Comparison of ENCODE assay signal across 18 cellular contexts in the genomic region with DNA sequence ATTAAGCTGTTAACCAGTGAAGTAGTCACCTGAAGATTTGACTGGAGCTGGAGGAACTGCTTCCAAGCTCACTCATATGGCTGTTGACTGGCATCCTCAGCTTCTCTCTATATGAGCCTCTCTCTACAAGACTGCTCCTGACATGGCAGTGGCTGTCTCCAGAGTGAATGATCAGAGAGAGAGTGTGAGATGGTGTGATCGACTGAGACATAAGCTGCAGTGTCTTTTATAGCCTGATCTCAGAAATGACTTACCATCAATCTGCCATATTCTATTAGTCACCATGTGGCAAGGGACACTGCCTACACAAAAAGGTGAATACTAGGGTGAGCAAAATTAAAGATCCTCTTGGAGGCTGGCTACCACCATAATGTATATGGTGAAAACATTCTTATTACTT. TPM values are rescaled to one million over a fixed set of nuclear protein-coding genes. Genes with fewer than 3 reads are reported as not detected.
DNase-seq lines count a peak whose midpoint lies in the region; ATAC-seq lines count a peak whose summit lies in the region.
"Had no signal": no experiment of that assay in that cellular context is flagged by ENCODE, and none has a peak within 500 bp of the region (broad histone marks: within the 10 kb centered on the region; RNA-seq: fewer than 3 reads in every experiment).

No MANE protein-coding gene starts in this region.

- peak; percentile 51 for DNase-seq in activated CD4-positive, alpha-beta T cell treated with anti-CD3 and anti-CD28 coated beads, Interleukin-2, amount 10 ng/mL, durations not matched to agents 24 days and 14 days
- DNase-seq in activated CD4-positive, alpha-beta T cell treated with anti-CD3 and anti-CD28 coated beads for 1 hour: no peak
- DNase-seq in activated T-cell treated with anti-CD3 and anti-CD28 coated beads, Interleukin-2, amount 50 U/mL, for 72 hours: no peak
- no peak for DNase-seq in activated T-cell treated with anti-CD3 and anti-CD28 coated beads, Interleukin-2, amount 50 U/mL, for 1 hour
- no peak for DNase-seq in stimulated activated effector memory CD8-positive, alpha-beta T cell treated with anti-CD3 and anti-CD28 coated beads, Interleukin-12 subunit alpha, Interleukin-12 subunit beta, amount 100 ng/mL, for 72 hours (ENCODE audit: low spot score in 2 of 2)
- no peak for DNase-seq in activated effector memory CD4-positive, alpha-beta T cell treated with anti-CD3 and anti-CD28 coated beads, Interleukin-2, amount 50 U/mL, for 16 hours
- no peak for DNase-seq in immature natural killer cell
- DNase-seq: C1 segment of cervical spinal cord; Calu3; CD4-positive, alpha-beta memory T cell; COR-L47; DMS53; DMS79 treated with DMSO at 0.1 percent for 48 hours; GF-D8; H9 had no signal

- H3K36me3 Mint-ChIP-seq in activated CD4-positive, alpha-beta T cell treated with anti-CD3 and anti-CD28 coated beads, Interleukin-2, amount 10 ng/mL, durations not matched to agents 24 days and 14 days (ENCODE audit: low read depth): no peaks in the 10 kb centered on the region
- H3K36me3 Mint-ChIP-seq in activated T-cell treated with anti-CD3 and anti-CD28 coated beads, Interleukin-2, amount 50 U/mL, for 72 hours (ENCODE audit: insufficient read depth in 2 of 2): no peaks in the 10 kb centered on the region
- no peaks in the 10 kb centered on the region for H3K36me3 Mint-ChIP-seq in activated T-helper 17 cell treated with anti-CD3 and anti-CD28 coated beads, Interleukin-2, amount 50 U/mL, for 72 hours (ENCODE audit: low read depth)
- H3K36me3 Mint-ChIP-seq in stimulated activated effector memory CD8-positive, alpha-beta T cell treated with anti-CD3 and anti-CD28 coated beads, Interleukin-12 subunit alpha, Interleukin-12 subunit beta, amount 100 ng/mL, for 72 hours: no peaks in the 10 kb centered on the region
- H3K36me3 Mint-ChIP-seq in immature natural killer cell: no peaks in the 10 kb centered on the region
- H3K36me3 Mint-ChIP-seq: CD4-positive, alpha-beta memory T cell had no signal

- no peak overlapping the region for H3K4me3 Mint-ChIP-seq in activated CD4-positive, alpha-beta T cell treated with anti-CD3 and anti-CD28 coated beads, Interleukin-2, amount 10 ng/mL, durations not matched to agents 24 days and 14 days
- H3K4me3 Mint-ChIP-seq in activated T-cell treated with anti-CD3 and anti-CD28 coated beads, Interleukin-2, amount 50 U/mL, for 72 hours: no peak overlapping the region
- H3K4me3 Mint-ChIP-seq in activated T-helper 17 cell treated with anti-CD3 and anti-CD28 coated beads, Interleukin-2, amount 50 U/mL, for 72 hours: no peak overlapping the region
- no peak overlapping the region for H3K4me3 Mint-ChIP-seq in stimulated activated effector memory CD8-positive, alpha-beta T cell treated with anti-CD3 and anti-CD28 coated beads, Interleukin-12 subunit alpha, Interleukin-12 subunit beta, amount 100 ng/mL, for 72 hours
- no peak overlapping the region for H3K4me3 Mint-ChIP-seq in immature natural killer cell
- H3K4me3 Mint-ChIP-seq: CD4-positive, alpha-beta memory T cell; GM23338; H9 had no signal

- H3K4me1 Mint-ChIP-seq in activated CD4-positive, alpha-beta T cell treated with anti-CD3 and anti-CD28 coated beads, Interleukin-2, amount 10 ng/mL, durations not matched to agents 24 days and 14 days: peaks cover 2% of the 10 kb centered on the region
- H3K4me1 Mint-ChIP-seq in activated T-cell treated with anti-CD3 and anti-CD28 coated beads, Interleukin-2, amount 50 U/mL, for 72 hours (ENCODE audit: low read depth): peaks cover 4% of the 10 kb centered on the region
- peaks cover 3% of the 10 kb centered on the region for H3K4me1 Mint-ChIP-seq in activated T-helper 17 cell treated with anti-CD3 and anti-CD28 coated beads, Interleukin-2, amount 50 U/mL, for 72 hours
- peaks cover 4% of the 10 kb centered on the region for H3K4me1 Mint-ChIP-seq in stimulated activated effector memory CD8-positive, alpha-beta T cell treated with anti-CD3 and anti-CD28 coated beads, Interleukin-12 subunit alpha, Interleukin-12 subunit beta, amount 100 ng/mL, for 72 hours
- H3K4me1 Mint-ChIP-seq in immature natural killer cell: peaks cover 4 to 5% of the 10 kb centered on the region in 2 donors
- H3K4me1 Mint-ChIP-seq: H9 had no signal

- peaks cover 5% of the 10 kb centered on the region for H3K9me3 Mint-ChIP-seq in activated CD4-positive, alpha-beta T cell treated with anti-CD3 and anti-CD28 coated beads, Interleukin-2, amount 10 ng/mL, durations not matched to agents 24 days and 14 days
- H3K9me3 Mint-ChIP-seq in activated T-cell treated with anti-CD3 and anti-CD28 coated beads, Interleukin-2, amount 50 U/mL, for 72 hours: peaks cover 0 to 2% of the 10 kb centered on the region in 2 donors
- no peaks in the 10 kb centered on the region for H3K9me3 Mint-ChIP-seq in activated T-helper 17 cell treated with anti-CD3 and anti-CD28 coated beads, Interleukin-2, amount 50 U/mL, for 72 hours
- no peaks in the 10 kb centered on the region for H3K9me3 Mint-ChIP-seq in stimulated activated effector memory CD8-positive, alpha-beta T cell treated with anti-CD3 and anti-CD28 coated beads, Interleukin-12 subunit alpha, Interleukin-12 subunit beta, amount 100 ng/mL, for 72 hours
- H3K9me3 Mint-ChIP-seq in immature natural killer cell: no peaks in the 10 kb centered on the region
- H3K9me3 Mint-ChIP-seq: CD4-positive, alpha-beta memory T cell; GM23338; H9 had no signal

- intact Hi-C loops in activated CD4-positive, alpha-beta T cell treated with anti-CD3 and anti-CD28 coated beads, Interleukin-2, amount 10 ng/mL, durations not matched to agents 24 days and 14 days (cut with micrococcal nuclease): no loop called here

- H3K27ac Mint-ChIP-seq in activated CD4-positive, alpha-beta T cell treated with anti-CD3 and anti-CD28 coated beads, Interleukin-2, amount 10 ng/mL, durations not matched to agents 24 days and 14 days: no peak overlapping the region
- H3K27ac Mint-ChIP-seq in activated T-cell treated with anti-CD3 and anti-CD28 coated beads, Interleukin-2, amount 50 U/mL, for 72 hours: no peak overlapping the region
- no peak overlapping the region for H3K27ac Mint-ChIP-seq in activated T-helper 17 cell treated with anti-CD3 and anti-CD28 coated beads, Interleukin-2, amount 50 U/mL, for 72 hours
- no peak overlapping the region for H3K27ac Mint-ChIP-seq in stimulated activated effector memory CD8-positive, alpha-beta T cell treated with anti-CD3 and anti-CD28 coated beads, Interleukin-12 subunit alpha, Interleukin-12 subunit beta, amount 100 ng/mL, for 72 hours
- H3K27ac Mint-ChIP-seq in immature natural killer cell: no peak overlapping the region
- H3K27ac Mint-ChIP-seq: GM23338, H9 had no signal

- peaks cover 5% of the 10 kb centered on the region for H3K27me3 Mint-ChIP-seq in activated CD4-positive, alpha-beta T cell treated with anti-CD3 and anti-CD28 coated beads, Interleukin-2, amount 10 ng/mL, durations not matched to agents 24 days and 14 days
- H3K27me3 Mint-ChIP-seq in activated T-cell treated with anti-CD3 and anti-CD28 coated beads, Interleukin-2, amount 50 U/mL, for 72 hours (ENCODE audit: low read depth): no peaks in the 10 kb centered on the region
- H3K27me3 Mint-ChIP-seq in activated T-helper 17 cell treated with anti-CD3 and anti-CD28 coated beads, Interleukin-2, amount 50 U/mL, for 72 hours: no peaks in the 10 kb centered on the region
- peaks cover 0 to 3% (median 2%) of the 10 kb centered on the region in 3 donors for H3K27me3 Mint-ChIP-seq in immature natural killer cell (ENCODE audit: low read depth in 3 of 3)
- H3K27me3 Mint-ChIP-seq: CD4-positive, alpha-beta memory T cell had no signal

- peak; percentile 44 to 68 for ATAC-seq in activated T-cell treated with anti-CD3 and anti-CD28 coated beads, Interleukin-2, amount 50 U/mL, for 72 hours (replicated peaks in 1 of 2)
- ATAC-seq in activated T-helper 17 cell treated with anti-CD3 and anti-CD28 coated beads, Interleukin-2, amount 50 U/mL, for 72 hours (replicated peaks): peak; percentile 64
- ATAC-seq in stimulated activated effector memory CD8-positive, alpha-beta T cell treated with anti-CD3 and anti-CD28 coated beads, Interleukin-12 subunit alpha, Interleukin-12 subunit beta, amount 100 ng/mL, for 72 hours: peak; percentile 82
- ATAC-seq: GM23338, HCT116 had no signal

RNA-seq across cellular contexts. Expression of gene RBMS1, which starts 7.8 kb away (rescaled TPM):
- 34.0 and 35.2 TPM in 2 replicates for total RNA-seq in activated CD4-positive, alpha-beta T cell treated with anti-CD3 and anti-CD28 coated beads, Interleukin-2, amount 10 ng/mL, durations not matched to agents 24 days and 14 days
- total RNA-seq in activated T-cell treated with anti-CD3 and anti-CD28 coated beads, Interleukin-2, amount 50 U/mL, for 72 hours: 10 to 100 TPM; 48.4 to 55.1 TPM
- 10 to 100 TPM; 45.0 to 62.1 TPM for total RNA-seq in activated T-helper 17 cell treated with anti-CD3 and anti-CD28 coated beads, Interleukin-2, amount 50 U/mL, for 72 hours
- polyA plus RNA-seq in immature natural killer cell: 100 to 1,000 TPM in 1 of 3 donors, 10 to 100 TPM in 2; 80.0 to 172 (median 81.9) TPM
